1 cellular context compared by ENCODE assay signal in the genomic region with DNA sequence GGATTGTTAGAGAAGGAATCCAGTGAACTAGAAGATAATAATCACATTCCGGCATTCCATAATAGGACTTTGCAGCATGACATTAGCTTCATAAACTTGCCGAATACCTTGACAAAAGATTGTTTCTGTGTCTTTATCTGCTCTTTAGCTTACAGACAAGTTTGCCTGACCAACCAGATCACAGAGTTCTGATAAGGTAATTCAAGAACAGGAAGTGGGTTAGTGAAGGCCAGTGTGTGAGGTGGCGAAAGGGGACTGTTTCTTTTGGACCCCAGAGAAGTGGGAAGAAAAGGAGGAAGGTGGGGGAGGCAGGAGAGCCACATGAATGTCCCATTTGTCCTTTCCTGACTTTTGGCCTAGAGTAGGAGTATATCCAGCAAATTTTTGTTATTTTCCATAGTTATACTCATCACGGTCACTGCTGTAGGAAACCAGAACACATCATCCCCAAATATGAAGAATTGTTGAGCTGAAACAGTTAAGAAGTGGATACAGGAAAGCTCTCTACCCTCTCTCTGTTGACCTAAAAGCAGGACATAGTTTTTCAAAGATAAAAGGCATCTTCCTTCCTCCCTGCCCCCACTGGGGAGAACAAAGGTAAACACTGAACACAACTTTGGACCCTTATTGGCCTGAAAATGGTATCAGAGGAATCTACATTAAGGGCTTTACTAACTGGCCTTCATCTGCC.
TF ChIP-seq lines count a peak whose summit lies in the region.

No MANE protein-coding gene starts in this region.

TF ChIP-seq in HepG2, 621 proteins besides CTCF, POLR2A, EP300 and RAD21 (continued from another document and continues in another):
- TF ChIP-seq, protein P1, sequence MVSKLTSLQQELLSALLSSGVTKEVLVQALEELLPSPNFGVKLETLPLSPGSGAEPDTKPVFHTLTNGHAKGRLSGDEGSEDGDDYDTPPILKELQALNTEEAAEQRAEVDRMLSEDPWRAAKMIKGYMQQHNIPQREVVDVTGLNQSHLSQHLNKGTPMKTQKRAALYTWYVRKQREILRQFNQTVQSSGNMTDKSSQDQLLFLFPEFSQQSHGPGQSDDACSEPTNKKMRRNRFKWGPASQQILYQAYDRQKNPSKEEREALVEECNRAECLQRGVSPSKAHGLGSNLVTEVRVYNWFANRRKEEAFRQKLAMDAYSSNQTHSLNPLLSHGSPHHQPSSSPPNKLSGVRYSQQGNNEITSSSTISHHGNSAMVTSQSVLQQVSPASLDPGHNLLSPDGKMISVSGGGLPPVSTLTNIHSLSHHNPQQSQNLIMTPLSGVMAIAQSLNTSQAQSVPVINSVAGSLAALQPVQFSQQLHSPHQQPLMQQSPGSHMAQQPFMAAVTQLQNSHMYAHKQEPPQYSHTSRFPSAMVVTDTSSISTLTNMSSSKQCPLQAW (CRISPR knock-in tag; IDR thresholded peaks at IDR 0.05) = peak; percentile 86; the same call in 1 of the 2 replicates
- TF ChIP-seq LCORL (IDR thresholded peaks at IDR 0.05) (peak; percentile 87; the same call in 1 of the 2 replicates), LCORL (CRISPR knock-in tag; IDR thresholded peaks at IDR 0.05) (peak; percentile 99), FOXK1 (CRISPR knock-in tag; IDR thresholded peaks at IDR 0.05; ENCODE audit: borderline replicate concordance, low read depth) (peak; percentile 98), SMAD1 (CRISPR knock-in tag; IDR thresholded peaks at IDR 0.05; ENCODE audit: borderline replicate concordance, low read depth) (no peak), CEBPG (CRISPR knock-in tag; IDR thresholded peaks at IDR 0.05) (peak; percentile 78), EED (CRISPR knock-in tag; IDR thresholded peaks at IDR 0.05) (no peak), HIVEP1 (CRISPR knock-in tag; IDR thresholded peaks at IDR 0.05) (no peak), U2AF2 (IDR thresholded peaks at IDR 0.05; ENCODE audit: low read depth, low read length) (no peak), ATF1 (CRISPR knock-in tag; IDR thresholded peaks at IDR 0.05) (peak; percentile 63), MATR3 (CRISPR knock-in tag; IDR thresholded peaks at IDR 0.05) (no peak), PRPF4 (IDR thresholded peaks at IDR 0.05; ENCODE audit: low read depth, low read length, poor library complexity, severe bottlenecking) (no peak), ZNF282 (IDR thresholded peaks at IDR 0.05; ENCODE audit: partially characterized antibody) (no peak), YY1 (IDR thresholded peaks at IDR 0.05; ENCODE audit: insufficient read depth, insufficient replicate concordance, low read depth, low read length) (peak; percentile 63), ATAD3A (CRISPR knock-in tag; IDR thresholded peaks at IDR 0.05) (no peak), PITX1 (CRISPR knock-in tag; IDR thresholded peaks at IDR 0.05) (peak; percentile 89), ZNF564 (CRISPR knock-in tag; IDR thresholded peaks at IDR 0.05) (peak; percentile 82; the same call in 1 of the 2 replicates), DNMT3B (CRISPR knock-in tag; conservative IDR thresholded peaks at IDR 0.05) (peak; percentile 94), KLF11 (CRISPR knock-in tag; IDR thresholded peaks at IDR 0.05) (peak; percentile 35; the same call in 1 of the 2 replicates), ZNF713 (CRISPR knock-in tag; IDR thresholded peaks at IDR 0.05) (0 out of 2 replicates have a peak, but pooled peaks have one; percentile 69), NFE2L2 (IDR thresholded peaks at IDR 0.05; ENCODE audit: low read length) (no peak), MBNL3 (CRISPR knock-in tag; conservative IDR thresholded peaks at IDR 0.05) (no peak), ZNF337 (CRISPR knock-in tag; IDR thresholded peaks at IDR 0.05; ENCODE audit: borderline replicate concordance, low read depth) (peak; percentile 34; the same call in 1 of the 2 replicates), ZMYM4 (CRISPR knock-in tag; IDR thresholded peaks at IDR 0.05) (peak; percentile 97), FOXA3 (CRISPR knock-in tag; IDR thresholded peaks at IDR 0.05) (peak; percentile 100), SP4 (CRISPR knock-in tag; IDR thresholded peaks at IDR 0.05) (peak; percentile 48; the same call in 1 of the 2 replicates), ZNF7 (CRISPR knock-in tag; IDR thresholded peaks at IDR 0.05) (no peak), ETV5 (CRISPR knock-in tag; IDR thresholded peaks at IDR 0.05; ENCODE audit: borderline replicate concordance) (peak; percentile 98)
- TF ChIP-seq, protein P2, sequence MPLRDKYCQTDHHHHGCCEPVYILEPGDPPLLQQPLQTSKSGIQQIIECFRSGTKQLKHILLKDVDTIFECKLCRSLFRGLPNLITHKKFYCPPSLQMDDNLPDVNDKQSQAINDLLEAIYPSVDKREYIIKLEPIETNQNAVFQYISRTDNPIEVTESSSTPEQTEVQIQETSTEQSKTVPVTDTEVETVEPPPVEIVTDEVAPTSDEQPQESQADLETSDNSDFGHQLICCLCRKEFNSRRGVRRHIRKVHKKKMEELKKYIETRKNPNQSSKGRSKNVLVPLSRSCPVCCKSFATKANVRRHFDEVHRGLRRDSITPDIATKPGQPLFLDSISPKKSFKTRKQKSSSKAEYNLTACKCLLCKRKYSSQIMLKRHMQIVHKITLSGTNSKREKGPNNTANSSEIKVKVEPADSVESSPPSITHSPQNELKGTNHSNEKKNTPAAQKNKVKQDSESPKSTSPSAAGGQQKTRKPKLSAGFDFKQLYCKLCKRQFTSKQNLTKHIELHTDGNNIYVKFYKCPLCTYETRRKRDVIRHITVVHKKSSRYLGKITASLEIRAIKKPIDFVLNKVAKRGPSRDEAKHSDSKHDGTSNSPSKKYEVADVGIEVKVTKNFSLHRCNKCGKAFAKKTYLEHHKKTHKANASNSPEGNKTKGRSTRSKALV (CRISPR knock-in tag; IDR thresholded peaks at IDR 0.05) = 0 out of 2 replicates have a peak, but pooled peaks have one; percentile 38
- TF ChIP-seq, protein P3, sequence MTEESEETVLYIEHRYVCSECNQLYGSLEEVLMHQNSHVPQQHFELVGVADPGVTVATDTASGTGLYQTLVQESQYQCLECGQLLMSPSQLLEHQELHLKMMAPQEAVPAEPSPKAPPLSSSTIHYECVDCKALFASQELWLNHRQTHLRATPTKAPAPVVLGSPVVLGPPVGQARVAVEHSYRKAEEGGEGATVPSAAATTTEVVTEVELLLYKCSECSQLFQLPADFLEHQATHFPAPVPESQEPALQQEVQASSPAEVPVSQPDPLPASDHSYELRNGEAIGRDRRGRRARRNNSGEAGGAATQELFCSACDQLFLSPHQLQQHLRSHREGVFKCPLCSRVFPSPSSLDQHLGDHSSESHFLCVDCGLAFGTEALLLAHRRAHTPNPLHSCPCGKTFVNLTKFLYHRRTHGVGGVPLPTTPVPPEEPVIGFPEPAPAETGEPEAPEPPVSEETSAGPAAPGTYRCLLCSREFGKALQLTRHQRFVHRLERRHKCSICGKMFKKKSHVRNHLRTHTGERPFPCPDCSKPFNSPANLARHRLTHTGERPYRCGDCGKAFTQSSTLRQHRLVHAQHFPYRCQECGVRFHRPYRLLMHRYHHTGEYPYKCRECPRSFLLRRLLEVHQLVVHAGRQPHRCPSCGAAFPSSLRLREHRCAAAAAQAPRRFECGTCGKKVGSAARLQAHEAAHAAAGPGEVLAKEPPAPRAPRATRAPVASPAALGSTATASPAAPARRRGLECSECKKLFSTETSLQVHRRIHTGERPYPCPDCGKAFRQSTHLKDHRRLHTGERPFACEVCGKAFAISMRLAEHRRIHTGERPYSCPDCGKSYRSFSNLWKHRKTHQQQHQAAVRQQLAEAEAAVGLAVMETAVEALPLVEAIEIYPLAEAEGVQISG (CRISPR knock-in tag; IDR thresholded peaks at IDR 0.05) = peak; percentile 60; the same call in 1 of the 2 replicates
- TF ChIP-seq, protein P4, sequence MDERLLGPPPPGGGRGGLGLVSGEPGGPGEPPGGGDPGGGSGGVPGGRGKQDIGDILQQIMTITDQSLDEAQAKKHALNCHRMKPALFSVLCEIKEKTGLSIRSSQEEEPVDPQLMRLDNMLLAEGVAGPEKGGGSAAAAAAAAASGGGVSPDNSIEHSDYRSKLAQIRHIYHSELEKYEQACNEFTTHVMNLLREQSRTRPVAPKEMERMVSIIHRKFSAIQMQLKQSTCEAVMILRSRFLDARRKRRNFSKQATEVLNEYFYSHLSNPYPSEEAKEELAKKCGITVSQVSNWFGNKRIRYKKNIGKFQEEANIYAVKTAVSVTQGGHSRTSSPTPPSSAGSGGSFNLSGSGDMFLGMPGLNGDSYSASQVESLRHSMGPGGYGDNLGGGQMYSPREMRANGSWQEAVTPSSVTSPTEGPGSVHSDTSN (CRISPR knock-in tag; IDR thresholded peaks at IDR 0.05) = no peak
- TF ChIP-seq, protein P5, sequence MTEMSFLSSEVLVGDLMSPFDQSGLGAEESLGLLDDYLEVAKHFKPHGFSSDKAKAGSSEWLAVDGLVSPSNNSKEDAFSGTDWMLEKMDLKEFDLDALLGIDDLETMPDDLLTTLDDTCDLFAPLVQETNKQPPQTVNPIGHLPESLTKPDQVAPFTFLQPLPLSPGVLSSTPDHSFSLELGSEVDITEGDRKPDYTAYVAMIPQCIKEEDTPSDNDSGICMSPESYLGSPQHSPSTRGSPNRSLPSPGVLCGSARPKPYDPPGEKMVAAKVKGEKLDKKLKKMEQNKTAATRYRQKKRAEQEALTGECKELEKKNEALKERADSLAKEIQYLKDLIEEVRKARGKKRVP (CRISPR knock-in tag; IDR thresholded peaks at IDR 0.05) = no peak
- TF ChIP-seq, protein P6, sequence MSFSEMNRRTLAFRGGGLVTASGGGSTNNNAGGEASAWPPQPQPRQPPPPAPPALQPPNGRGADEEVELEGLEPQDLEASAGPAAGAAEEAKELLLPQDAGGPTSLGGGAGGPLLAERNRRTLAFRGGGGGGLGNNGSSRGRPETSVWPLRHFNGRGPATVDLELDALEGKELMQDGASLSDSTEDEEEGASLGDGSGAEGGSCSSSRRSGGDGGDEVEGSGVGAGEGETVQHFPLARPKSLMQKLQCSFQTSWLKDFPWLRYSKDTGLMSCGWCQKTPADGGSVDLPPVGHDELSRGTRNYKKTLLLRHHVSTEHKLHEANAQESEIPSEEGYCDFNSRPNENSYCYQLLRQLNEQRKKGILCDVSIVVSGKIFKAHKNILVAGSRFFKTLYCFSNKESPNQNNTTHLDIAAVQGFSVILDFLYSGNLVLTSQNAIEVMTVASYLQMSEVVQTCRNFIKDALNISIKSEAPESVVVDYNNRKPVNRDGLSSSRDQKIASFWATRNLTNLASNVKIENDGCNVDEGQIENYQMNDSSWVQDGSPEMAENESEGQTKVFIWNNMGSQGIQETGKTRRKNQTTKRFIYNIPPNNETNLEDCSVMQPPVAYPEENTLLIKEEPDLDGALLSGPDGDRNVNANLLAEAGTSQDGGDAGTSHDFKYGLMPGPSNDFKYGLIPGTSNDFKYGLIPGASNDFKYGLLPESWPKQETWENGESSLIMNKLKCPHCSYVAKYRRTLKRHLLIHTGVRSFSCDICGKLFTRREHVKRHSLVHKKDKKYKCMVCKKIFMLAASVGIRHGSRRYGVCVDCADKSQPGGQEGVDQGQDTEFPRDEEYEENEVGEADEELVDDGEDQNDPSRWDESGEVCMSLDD (CRISPR knock-in tag; IDR thresholded peaks at IDR 0.05; ENCODE audit: borderline replicate concordance) = 0 out of 2 replicates have a peak, but pooled peaks have one; percentile 25
- TF ChIP-seq, protein P7, sequence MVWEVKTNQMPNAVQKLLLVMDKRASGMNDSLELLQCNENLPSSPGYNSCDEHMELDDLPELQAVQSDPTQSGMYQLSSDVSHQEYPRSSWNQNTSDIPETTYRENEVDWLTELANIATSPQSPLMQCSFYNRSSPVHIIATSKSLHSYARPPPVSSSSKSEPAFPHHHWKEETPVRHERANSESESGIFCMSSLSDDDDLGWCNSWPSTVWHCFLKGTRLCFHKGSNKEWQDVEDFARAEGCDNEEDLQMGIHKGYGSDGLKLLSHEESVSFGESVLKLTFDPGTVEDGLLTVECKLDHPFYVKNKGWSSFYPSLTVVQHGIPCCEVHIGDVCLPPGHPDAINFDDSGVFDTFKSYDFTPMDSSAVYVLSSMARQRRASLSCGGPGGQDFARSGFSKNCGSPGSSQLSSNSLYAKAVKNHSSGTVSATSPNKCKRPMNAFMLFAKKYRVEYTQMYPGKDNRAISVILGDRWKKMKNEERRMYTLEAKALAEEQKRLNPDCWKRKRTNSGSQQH (CRISPR knock-in tag; IDR thresholded peaks at IDR 0.05; ENCODE audit: low read depth) = peak; percentile 85; the same call in 1 of the 2 replicates
- TF ChIP-seq, protein P8, sequence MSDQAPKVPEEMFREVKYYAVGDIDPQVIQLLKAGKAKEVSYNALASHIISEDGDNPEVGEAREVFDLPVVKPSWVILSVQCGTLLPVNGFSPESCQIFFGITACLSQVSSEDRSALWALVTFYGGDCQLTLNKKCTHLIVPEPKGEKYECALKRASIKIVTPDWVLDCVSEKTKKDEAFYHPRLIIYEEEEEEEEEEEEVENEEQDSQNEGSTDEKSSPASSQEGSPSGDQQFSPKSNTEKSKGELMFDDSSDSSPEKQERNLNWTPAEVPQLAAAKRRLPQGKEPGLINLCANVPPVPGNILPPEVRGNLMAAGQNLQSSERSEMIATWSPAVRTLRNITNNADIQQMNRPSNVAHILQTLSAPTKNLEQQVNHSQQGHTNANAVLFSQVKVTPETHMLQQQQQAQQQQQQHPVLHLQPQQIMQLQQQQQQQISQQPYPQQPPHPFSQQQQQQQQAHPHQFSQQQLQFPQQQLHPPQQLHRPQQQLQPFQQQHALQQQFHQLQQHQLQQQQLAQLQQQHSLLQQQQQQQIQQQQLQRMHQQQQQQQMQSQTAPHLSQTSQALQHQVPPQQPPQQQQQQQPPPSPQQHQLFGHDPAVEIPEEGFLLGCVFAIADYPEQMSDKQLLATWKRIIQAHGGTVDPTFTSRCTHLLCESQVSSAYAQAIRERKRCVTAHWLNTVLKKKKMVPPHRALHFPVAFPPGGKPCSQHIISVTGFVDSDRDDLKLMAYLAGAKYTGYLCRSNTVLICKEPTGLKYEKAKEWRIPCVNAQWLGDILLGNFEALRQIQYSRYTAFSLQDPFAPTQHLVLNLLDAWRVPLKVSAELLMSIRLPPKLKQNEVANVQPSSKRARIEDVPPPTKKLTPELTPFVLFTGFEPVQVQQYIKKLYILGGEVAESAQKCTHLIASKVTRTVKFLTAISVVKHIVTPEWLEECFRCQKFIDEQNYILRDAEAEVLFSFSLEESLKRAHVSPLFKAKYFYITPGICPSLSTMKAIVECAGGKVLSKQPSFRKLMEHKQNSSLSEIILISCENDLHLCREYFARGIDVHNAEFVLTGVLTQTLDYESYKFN (CRISPR knock-in tag; conservative IDR thresholded peaks at IDR 0.05) = peak; percentile 100
- TF ChIP-seq, protein P9, sequence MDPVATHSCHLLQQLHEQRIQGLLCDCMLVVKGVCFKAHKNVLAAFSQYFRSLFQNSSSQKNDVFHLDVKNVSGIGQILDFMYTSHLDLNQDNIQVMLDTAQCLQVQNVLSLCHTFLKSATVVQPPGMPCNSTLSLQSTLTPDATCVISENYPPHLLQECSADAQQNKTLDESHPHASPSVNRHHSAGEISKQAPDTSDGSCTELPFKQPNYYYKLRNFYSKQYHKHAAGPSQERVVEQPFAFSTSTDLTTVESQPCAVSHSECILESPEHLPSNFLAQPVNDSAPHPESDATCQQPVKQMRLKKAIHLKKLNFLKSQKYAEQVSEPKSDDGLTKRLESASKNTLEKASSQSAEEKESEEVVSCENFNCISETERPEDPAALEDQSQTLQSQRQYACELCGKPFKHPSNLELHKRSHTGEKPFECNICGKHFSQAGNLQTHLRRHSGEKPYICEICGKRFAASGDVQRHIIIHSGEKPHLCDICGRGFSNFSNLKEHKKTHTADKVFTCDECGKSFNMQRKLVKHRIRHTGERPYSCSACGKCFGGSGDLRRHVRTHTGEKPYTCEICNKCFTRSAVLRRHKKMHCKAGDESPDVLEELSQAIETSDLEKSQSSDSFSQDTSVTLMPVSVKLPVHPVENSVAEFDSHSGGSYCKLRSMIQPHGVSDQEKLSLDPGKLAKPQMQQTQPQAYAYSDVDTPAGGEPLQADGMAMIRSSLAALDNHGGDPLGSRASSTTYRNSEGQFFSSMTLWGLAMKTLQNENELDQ (CRISPR knock-in tag; IDR thresholded peaks at IDR 0.05; ENCODE audit: borderline replicate concordance) = peak; percentile 43; the same call in 1 of the 2 replicates
